ENCODE assay signal across 26 cellular contexts in the genomic region with DNA sequence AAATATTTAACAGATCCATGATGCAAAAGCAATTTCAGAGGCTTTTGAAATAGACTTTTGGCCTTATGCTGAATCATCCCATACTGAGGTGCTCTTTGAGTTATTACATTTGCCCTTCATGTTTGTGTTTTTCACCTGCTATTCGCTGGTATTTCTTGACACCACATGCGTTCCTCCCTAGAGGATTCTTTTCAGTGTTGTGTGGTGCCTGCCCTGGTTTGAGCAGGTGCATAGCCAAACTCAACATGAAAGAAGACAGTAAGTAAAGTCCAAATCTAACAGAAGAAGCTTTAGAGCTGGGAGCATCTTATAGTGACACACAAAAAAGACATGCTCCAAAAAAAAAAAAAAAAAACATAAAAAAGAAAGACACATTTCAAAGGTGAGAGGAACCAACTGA.
"Had no signal": no experiment of that assay in that cellular context is flagged by ENCODE, and none has a peak within 500 bp of the region (broad histone marks: within the 10 kb centered on the region; RNA-seq: fewer than 3 reads in every experiment).

No MANE protein-coding gene starts in this region.

- DNase-seq: activated CD4-positive, alpha-beta memory T cell treated with anti-CD3 and anti-CD28 coated beads for 36 hours; activated CD4-positive, alpha-beta T cell treated with anti-CD3 and anti-CD28 coated beads for 36 hours; activated CD4-positive, alpha-beta T cell treated with anti-CD3 and anti-CD28 coated beads, Interleukin-2, amount 10 ng/mL, durations not matched to agents 24 days and 14 days; activated CD4-positive, CD25-positive, alpha-beta regulatory T cell; activated CD4-positive, CD25-positive, alpha-beta regulatory T cell treated with anti-CD3 and anti-CD28 coated beads, Interleukin-2, amount 50 U/mL, for 72 hours; activated CD8-positive, alpha-beta memory T cell treated with anti-CD3 and anti-CD28 coated beads, Interleukin-2, amount 10 ng/mL, durations not matched to agents 7 days and 5 days; activated CD8-positive, alpha-beta memory T cell treated with anti-CD3 and anti-CD28 coated beads, Interleukin-2, amount 50 U/mL, for 48 hours; activated CD8-positive, alpha-beta T cell treated with anti-CD3 and anti-CD28 coated beads, Interleukin-2, amount 10 ng/mL, durations not matched to agents 7 days and 5 days; activated gamma-delta T cell; activated naive CD4-positive, alpha-beta T cell; activated naive CD4-positive, alpha-beta T cell treated with anti-CD3 and anti-CD28 coated beads, Interleukin-2, amount 10 ng/mL, durations not matched to agents 7 days and 5 days; activated naive CD8-positive, alpha-beta T cell treated with anti-CD3 and anti-CD28 coated beads, Interleukin-2, amount 10 ng/mL, durations not matched to agents 7 days and 5 days; activated T-cell treated with anti-CD3 and anti-CD28 coated beads for 4 hours; activated T-cell treated with anti-CD3 and anti-CD28 coated beads, Interleukin-2, amount 50 U/mL, for 24 hours; activated T-cell treated with anti-CD3 and anti-CD28 coated beads, Interleukin-2, amount 50 U/mL, for 72 hours; amniotic stem cell; anterior cingulate cortex; brain microvascular endothelial cell; cortex of kidney; dermis blood vessel endothelial cell; effector CD4-positive, alpha-beta T cell; effector memory CD8-positive, alpha-beta T cell; erythroblast; foreskin melanocyte; heart right ventricle; T-helper 2 cell had no signal
